ENCODE assay signal across 25 cellular contexts in the genomic region with DNA sequence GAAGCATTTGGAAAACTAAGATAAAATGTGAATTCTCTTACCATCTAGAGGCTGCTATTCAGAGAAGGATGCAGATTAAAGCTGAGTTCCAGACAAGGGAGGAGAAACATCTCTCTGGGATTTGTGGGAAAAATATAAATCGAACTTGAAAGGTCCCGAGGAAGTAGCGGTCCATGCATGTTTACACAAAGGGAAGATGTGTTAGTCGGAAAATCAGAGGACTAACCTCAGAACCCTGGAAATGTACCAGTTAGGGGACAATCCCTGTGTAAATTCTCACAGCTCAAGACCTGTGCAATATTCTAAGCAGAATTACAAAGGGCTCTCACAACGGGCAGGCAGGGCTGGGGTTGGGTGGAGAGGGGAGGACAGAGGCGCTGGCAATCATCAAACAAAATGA. TPM values are rescaled to one million over a fixed set of nuclear protein-coding genes. Genes with fewer than 3 reads are reported as not detected.
DNase-seq lines count a peak whose midpoint lies in the region; ATAC-seq and TF ChIP-seq lines count a peak whose summit lies in the region.
"Had no signal": no experiment of that assay in that cellular context is flagged by ENCODE, and none has a peak within 500 bp of the region (broad histone marks: within the 10 kb centered on the region; RNA-seq: fewer than 3 reads in every experiment).

No MANE protein-coding gene starts in this region.

- H3K4me1 Mint-ChIP-seq in chondrocyte (ENCODE audit: low read depth) = peaks cover 32% of the 10 kb centered on the region
- H3K4me1 Mint-ChIP-seq: CD4-positive, alpha-beta memory T cell had no signal

- H4K8ac ChIP-seq in IMR-90 (ENCODE audit: low read depth in 2 of 2, low read length in 2 of 2) (peak overlapping the region; percentile 46 to 61; a peak in 2 of 4 replicates), mesenchymal stem cell (ENCODE audit: low read length) (no peak overlapping the region)

- H3K18ac ChIP-seq in IMR-90 (ENCODE audit: low read depth, low read length) (peak overlapping the region; percentile 72; the same call in 1 of the 2 replicates), mesenchymal stem cell (ENCODE audit: low read depth in 1 of 2, low read length in 2 of 2) (peak overlapping the region; percentile 44 to 58)

- dilution Hi-C loops in IMR-90 (cut with HindIII; ENCODE audit: low sequenced_read_pairs, unreplicated experiment) = no loop called here

- H2AFZ ChIP-seq in IMR-90 (replicated peaks; ENCODE audit: low read length, poor library complexity) = peak overlapping the region; percentile 73
- no peak overlapping the region for H2AFZ ChIP-seq in mesenchymal stem cell (ENCODE audit: low read depth, low read length)
- no peak overlapping the region for H2AFZ ChIP-seq in smooth muscle cell (ENCODE audit: low read depth)

- intact Hi-C loops in IMR-90 (cut with micrococcal nuclease) = no loop called here

- H3K4me3 Mint-ChIP-seq in chondrocyte (ENCODE audit: unreplicated experiment) = no peak overlapping the region
- H3K4me3 Mint-ChIP-seq: CD4-positive, alpha-beta memory T cell had no signal

- H3K79me2 ChIP-seq in smooth muscle cell (ENCODE audit: low read depth) = no peaks in the 10 kb centered on the region

- 25% methylated on average over 4 of the region's 6 CpGs; no CpG with 5 or more reads in 1 of the 2 experiments for WGBS in IMR-90 (ENCODE audit: extremely low coverage in 2 of 2, insufficient read length in 1 of 2), 2 experiments
- 17% methylated on average over 6 of the region's 6 CpGs for WGBS in mesenchymal stem cell
- WGBS in smooth muscle cell (ENCODE audit: low lambda C conversion rate) = 74% methylated on average over 6 of the region's 6 CpGs

- H3F3A ChIP-seq in smooth muscle cell (ENCODE audit: low read depth) = peaks cover 7% of the 10 kb centered on the region

- POLR2A ChIA-PET in IMR-90 (lab: Charles Lee; ENCODE audit: unreplicated experiment) = no interaction called here

- BruUV-seq in IMR-90 (replicated peaks; lab: Mats Ljungman, UMichigan) = no TSS peak

- in situ Hi-C loops in IMR-90 (cut with MboI; ENCODE audit: low sequenced_read_pairs) = no loop called here

- H3K9me3 Mint-ChIP-seq in chondrocyte (ENCODE audit: low read depth) = peaks cover 2% of the 10 kb centered on the region

- peak overlapping the region; percentile 31; the same call in 1 of the 2 replicates for H4K5ac ChIP-seq in IMR-90 (ENCODE audit: low read depth, low read length)

- peak overlapping the region; percentile 84 for H2BK20ac ChIP-seq in IMR-90 (ENCODE audit: low read depth, low read length)

- no peak overlapping the region for H3K56ac ChIP-seq in IMR-90 (ENCODE audit: extremely low read depth, insufficient read depth, low read length)

- peak overlapping the region; percentile 48; the same call in 1 of the 2 replicates for H3K23ac ChIP-seq in IMR-90 (ENCODE audit: low read depth, low read length)
- no peak overlapping the region for H3K23ac ChIP-seq in mesenchymal stem cell (ENCODE audit: low read length in 2 of 2)

- peak overlapping the region; percentile 31 for H2BK5ac ChIP-seq in IMR-90 (ENCODE audit: low read depth, low read length, poor library complexity, severe bottlenecking)
- H2BK5ac ChIP-seq in mesenchymal stem cell (ENCODE audit: low read depth, low read length, poor library complexity, severe bottlenecking) = no peak overlapping the region

- no peak for ATAC-seq in IMR-90 (ENCODE audit: low read depth)
- ATAC-seq: HepG2, K562, Right ventricle myocardium inferior had no signal

- H3K9me1 ChIP-seq in IMR-90 (ENCODE audit: insufficient read depth, low read length) = peaks cover 19% of the 10 kb centered on the region

- H2BK12ac ChIP-seq in mesenchymal stem cell (ENCODE audit: low read length in 2 of 2) = peak overlapping the region; percentile 23 to 78

- TF ChIP-seq POLR2A in IMR-90 (IDR thresholded peaks at IDR 0.05; ENCODE audit: low read depth, low read length) = no peak

- H2AK9ac ChIP-seq in IMR-90 (replicated peaks; ENCODE audit: low read depth, low read length, poor library complexity) = no peak overlapping the region

- H3K4me2 ChIP-seq in IMR-90 (ENCODE audit: low read depth, low read length) = peak overlapping the region; percentile 48; the same call in 1 of the 2 replicates
- H3K4me2 ChIP-seq in mesenchymal stem cell (ENCODE audit: low read length, poor library complexity, severe bottlenecking) = no peak overlapping the region
- H3K4me2 ChIP-seq in smooth muscle cell = no peak overlapping the region
- H3K4me2 ChIP-seq: BLaER1 treated with 17β-estradiol and CSF1 and Interleukin-3, amounts not matched to agents 10 nM and 100 nM had no signal

- no peak for TF ChIP-seq RAD21 in IMR-90 (IDR thresholded peaks at IDR 0.05; ENCODE audit: low read length)

- CTCF ChIA-PET in IMR-90 (lab: Yijun Ruan, JAX) = no interaction called here

- H3K79me1 ChIP-seq in IMR-90 (ENCODE audit: low read depth in 1 of 2, low read length in 2 of 2) = no peaks in the 10 kb centered on the region
- peaks cover 6% of the 10 kb centered on the region for H3K79me1 ChIP-seq in mesenchymal stem cell (replicated peaks; ENCODE audit: low read length, poor library complexity, severe bottlenecking)

- no peaks in the 10 kb centered on the region for H3K27me3 Mint-ChIP-seq in chondrocyte (ENCODE audit: low read depth)

- H3K27me3 ChIP-seq in IMR-90 (ENCODE audit: control insufficient read depth, insufficient read depth, low read length) = no peaks in the 10 kb centered on the region
- peaks cover 0 to 15% of the 10 kb centered on the region in 2 experiments for H3K27me3 ChIP-seq in mesenchymal stem cell (ENCODE audit: control insufficient read depth in 1 of 2, insufficient read depth in 1 of 2, low read length in 2 of 2)
- no peaks in the 10 kb centered on the region for H3K27me3 ChIP-seq in smooth muscle cell (ENCODE audit: low read depth)
- H3K27me3 ChIP-seq: BLaER1 treated with 17β-estradiol and CSF1 and Interleukin-3, amounts not matched to agents 10 nM and 100 nM; MG63; SJSA1 had no signal

- H3K9ac ChIP-seq in IMR-90 (ENCODE audit: low read depth, low read length) (no peak overlapping the region), mesenchymal stem cell (ENCODE audit: low read length) (no peak overlapping the region), smooth muscle cell (ENCODE audit: low read depth) (no peak overlapping the region)
- H3K9ac ChIP-seq: BLaER1 treated with 17β-estradiol and CSF1 and Interleukin-3, amounts not matched to agents 10 nM and 100 nM had no signal

- H4K20me1 ChIP-seq in IMR-90 (ENCODE audit: insufficient read depth, low read length) (no peaks in the 10 kb centered on the region), smooth muscle cell (ENCODE audit: low read depth) (no peaks in the 10 kb centered on the region)
- H4K20me1 ChIP-seq: BLaER1 treated with 17β-estradiol and CSF1 and Interleukin-3, amounts not matched to agents 10 nM and 100 nM had no signal

- H3K36me3 Mint-ChIP-seq in chondrocyte (ENCODE audit: low read depth) = no peaks in the 10 kb centered on the region
- H3K36me3 Mint-ChIP-seq: CD4-positive, alpha-beta memory T cell had no signal

- H3K27ac ChIP-seq in IMR-90 (ENCODE audit: insufficient read depth, low read length) = no peak overlapping the region
- H3K27ac ChIP-seq in mesenchymal stem cell (ENCODE audit: low read length, poor library complexity, severe bottlenecking) = no peak overlapping the region
- H3K27ac ChIP-seq in smooth muscle cell (ENCODE audit: low read depth) = peak overlapping the region; percentile 43
- H3K27ac ChIP-seq: BLaER1 treated with 17β-estradiol and CSF1 and Interleukin-3, amounts not matched to agents 10 nM and 100 nM; SJSA1 had no signal

- H3K14ac ChIP-seq in IMR-90 (replicated peaks; ENCODE audit: low read depth, low read length) = no peak overlapping the region; the same call in 1 of the 2 replicates
- no peak overlapping the region for H3K14ac ChIP-seq in mesenchymal stem cell (ENCODE audit: low read length in 2 of 2)

- no peak overlapping the region for H3K4me3 ChIP-seq in IMR-90 (ENCODE audit: insufficient read depth, low read depth, low read length)
- H3K4me3 ChIP-seq in mesenchymal stem cell (ENCODE audit: insufficient read depth in 1 of 2, low read depth in 1 of 2, low read length in 2 of 2) = no peak overlapping the region
- no peak overlapping the region for H3K4me3 ChIP-seq in smooth muscle cell
- H3K4me3 ChIP-seq: BLaER1 treated with 17β-estradiol and CSF1 and Interleukin-3, amounts not matched to agents 10 nM and 100 nM; K562; MG63; SJSA1 had no signal

- peak overlapping the region; percentile 13 for H3K27ac Mint-ChIP-seq in chondrocyte (ENCODE audit: unreplicated experiment)

- H4K91ac ChIP-seq in IMR-90 (ENCODE audit: insufficient read depth, low read depth, low read length) = peak overlapping the region; percentile 47
- H4K91ac ChIP-seq in mesenchymal stem cell (ENCODE audit: low read length) = no peak overlapping the region

- H2BK120ac ChIP-seq in IMR-90 (ENCODE audit: low read depth, low read length) = peak overlapping the region; percentile 80
- H2BK120ac ChIP-seq in mesenchymal stem cell (ENCODE audit: low read depth, low read length) = no peak overlapping the region

- no peak for DNase-seq in IMR-90
- DNase-seq in chondrocyte (ENCODE audit: low spot score) = no peak
- peak; percentile 63 for DNase-seq in mesenchymal stem cell
- DNase-seq in smooth muscle cell (lab: John Stamatoyannopoulos, UW; ENCODE audit: unreplicated experiment) = no peak
- no peak for DNase-seq in cerebellar nuclear complex (lab: John Stamatoyannopoulos, UW)
- no peak for DNase-seq in CD1c-positive myeloid dendritic cell (ENCODE audit: extremely low spot score)
- no peak for DNase-seq in GOT3 (lab: John Stamatoyannopoulos, UW)
- DNase-seq: AML-193; Caco-2; CD4-positive, alpha-beta memory T cell; DMS79 treated with DMSO at 0.1 percent for 48 hours; H7; NCI-H1105 treated with DMSO at 0.1 percent for 48 hours; NCI-H146; NCI-H1930; NCI-H2107; NCI-H524; NCI-H774 had no signal

- H2AK5ac ChIP-seq in IMR-90 (ENCODE audit: low read depth, low read length) (0 out of 2 replicates have a peak overlapping the region, but pooled peaks have one; percentile 47), mesenchymal stem cell (ENCODE audit: low read length, severe bottlenecking) (peak overlapping the region; percentile 6)

- no peak for TF ChIP-seq CTCF in IMR-90 (conservative IDR thresholded peaks at IDR 0.05; ENCODE audit: low read depth, low read length)
- no peak for TF ChIP-seq CTCF in chondrocyte (IDR thresholded peaks at IDR 0.05)
- TF ChIP-seq CTCF in smooth muscle cell (IDR thresholded peaks at IDR 0.05; ENCODE audit: borderline replicate concordance, insufficient read depth, poor library complexity, severe bottlenecking) = no peak

- peak overlapping the region; percentile 38 for H3K4ac ChIP-seq in IMR-90 (ENCODE audit: low read depth, low read length)
- peak overlapping the region in 1 of 2 experiments; percentile 84 for H3K4ac ChIP-seq in mesenchymal stem cell (ENCODE audit: low read depth in 1 of 2, low read length in 2 of 2)

- H3K36me3 ChIP-seq in IMR-90 (ENCODE audit: control insufficient read depth, insufficient read depth, low read length) (no peaks in the 10 kb centered on the region), mesenchymal stem cell (ENCODE audit: control insufficient read depth in 1 of 2, insufficient read depth in 2 of 2, low read depth in 1 of 2, low read length in 2 of 2) (no peaks in the 10 kb centered on the region), smooth muscle cell (ENCODE audit: low read depth) (no peaks in the 10 kb centered on the region)
- H3K36me3 ChIP-seq: BLaER1 treated with 17β-estradiol and CSF1 and Interleukin-3, amounts not matched to agents 10 nM and 100 nM; MG63; SJSA1 had no signal

- H3K9me3 ChIP-seq in IMR-90 (ENCODE audit: control insufficient read depth, insufficient read depth, low read length) (no peaks in the 10 kb centered on the region), mesenchymal stem cell (ENCODE audit: control insufficient read depth, low read length) (no peaks in the 10 kb centered on the region), smooth muscle cell (replicated peaks; ENCODE audit: low read depth) (no peaks in the 10 kb centered on the region)
- H3K9me3 ChIP-seq: BLaER1 treated with 17β-estradiol and CSF1 and Interleukin-3, amounts not matched to agents 10 nM and 100 nM; Caco-2; MG63; SJSA1 had no signal

- H3K4me1 ChIP-seq in IMR-90 (ENCODE audit: control insufficient read depth, insufficient read depth, low read length) (peaks cover 12% of the 10 kb centered on the region), mesenchymal stem cell (ENCODE audit: control insufficient read depth, insufficient read depth, low read depth, low read length) (peaks cover 8% of the 10 kb centered on the region), smooth muscle cell (ENCODE audit: low read depth) (no peaks in the 10 kb centered on the region)
- H3K4me1 ChIP-seq: Caco-2 had no signal

- peak overlapping the region; percentile 74; the same call in 2 of the 3 replicates for H2BK15ac ChIP-seq in IMR-90 (ENCODE audit: low read depth, low read length)
- H2BK15ac ChIP-seq in mesenchymal stem cell (ENCODE audit: low read depth, poor library complexity, severe bottlenecking) = no peak overlapping the region

RNA-seq across cellular contexts. Expression of a gene that starts 47.8 kb away (rescaled TPM):
- total RNA-seq in IMR-90 (2012; rRNA removed) (under 0.01 TPM in 2 replicates), chondrocyte (4.2 to 15.3 TPM (median 4.4 TPM) in 3 replicates), smooth muscle cell (0.27 and 0.40 TPM in 2 replicates)
- polyA plus RNA-seq in IMR-90 (2012; rRNA removed) (0.02 and 0.04 TPM in 2 replicates), smooth muscle cell (0.15 and 0.28 TPM in 2 replicates)
- polyA plus RNA-seq in IMR-90 (2012; cell fraction: cytosol; rRNA removed) = 0.01 TPM in 1 of 2 replicates, not detected in the other
- under 0.01 and 0.02 TPM in 2 replicates for polyA plus RNA-seq in IMR-90 (2012; cell fraction: nucleus; rRNA removed; ENCODE audit: low replicate concordance)
- 4.6 TPM for polyA plus RNA-seq in mesenchymal stem cell (2013, experiment 1 of 2)
- 5.0 TPM for polyA plus RNA-seq in mesenchymal stem cell (2013, experiment 2 of 2)
- total RNA-seq: Caco-2; CD4-positive, alpha-beta memory T cell; H7; HepG2; HT1080; Right ventricle myocardium inferior had no signal
- polyA plus RNA-seq: CD4-positive, alpha-beta memory T cell; HepG2 had no signal
